Comparison of ENCODE assay signal across 1 cellular context in genomic region chr4:116302990-116303735, GRCh38.
A peak's percentile ranks its signal among the peaks of the same experiment; 100 is the strongest.
TF ChIP-seq lines count a peak whose summit lies in the region.

No MANE protein-coding gene starts in this region.

TF ChIP-seq in liver, 16 proteins besides CTCF, POLR2A, EP300 and RAD21 (continued from another document):
- TF ChIP-seq ZBTB33 (IDR thresholded peaks at IDR 0.05) (no peak), HNF4A (conservative IDR thresholded peaks at IDR 0.05) (peak; percentile 85 to 90), JUND (IDR thresholded peaks at IDR 0.05) (peak in 1 of 2 donors; percentile 52), FOXA2 (IDR thresholded peaks at IDR 0.05) (no peak), REST (IDR thresholded peaks at IDR 0.05) (peak; percentile 43), ATF3 (IDR thresholded peaks at IDR 0.05) (no peak), RXRA (IDR thresholded peaks at IDR 0.05) (peak in 1 of 2 donors; percentile 49), FOXA1 (IDR thresholded peaks at IDR 0.05) (no peak)
